Comparison of ENCODE assay signal across 1 cellular context in the genomic region with DNA sequence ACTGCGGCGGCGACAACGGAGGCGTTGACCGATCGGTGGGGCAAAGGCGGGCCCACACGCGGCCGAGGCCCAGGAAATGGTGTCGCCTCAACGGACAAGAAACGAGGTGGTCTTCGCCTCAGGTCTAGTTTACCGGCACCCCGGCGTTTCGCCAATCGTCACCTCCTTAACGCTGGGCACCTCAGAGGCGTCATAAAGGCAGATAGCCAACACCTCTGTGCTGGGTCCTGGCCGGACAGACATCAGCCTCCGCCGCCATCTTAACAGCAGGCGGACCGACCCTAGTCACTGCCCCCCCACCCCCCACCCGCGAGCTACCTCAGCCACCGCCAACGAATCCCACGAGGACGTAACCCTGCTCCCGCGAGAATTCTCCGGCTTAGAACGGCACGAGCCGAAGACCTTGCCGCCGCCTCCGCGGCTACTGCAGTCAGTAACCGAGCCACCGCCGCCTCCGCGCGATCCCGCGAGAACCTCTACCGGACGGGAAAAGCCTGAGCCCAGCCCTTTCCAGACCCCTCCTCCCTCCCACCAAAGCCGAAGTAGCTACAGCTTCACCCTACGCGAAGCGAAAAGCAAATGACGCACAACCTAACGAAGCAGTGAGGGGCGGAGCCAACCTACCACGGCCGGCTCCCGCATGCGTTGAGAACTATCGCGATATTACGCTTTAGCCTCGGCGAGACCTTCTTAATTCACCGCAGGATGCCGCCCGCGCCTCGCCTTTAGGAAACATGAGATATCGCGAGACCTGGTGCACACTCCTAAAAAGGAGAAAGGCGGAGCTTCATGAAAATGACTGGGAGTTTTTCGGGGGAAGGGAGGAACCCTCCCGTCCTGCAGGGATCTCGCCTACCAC.
TF ChIP-seq lines count a peak whose summit lies in the region.

No MANE protein-coding gene starts in this region.

TF ChIP-seq in HEK293, 187 proteins besides CTCF, POLR2A, EP300 and RAD21 (continued from another document):
- TF ChIP-seq, protein P1, sequence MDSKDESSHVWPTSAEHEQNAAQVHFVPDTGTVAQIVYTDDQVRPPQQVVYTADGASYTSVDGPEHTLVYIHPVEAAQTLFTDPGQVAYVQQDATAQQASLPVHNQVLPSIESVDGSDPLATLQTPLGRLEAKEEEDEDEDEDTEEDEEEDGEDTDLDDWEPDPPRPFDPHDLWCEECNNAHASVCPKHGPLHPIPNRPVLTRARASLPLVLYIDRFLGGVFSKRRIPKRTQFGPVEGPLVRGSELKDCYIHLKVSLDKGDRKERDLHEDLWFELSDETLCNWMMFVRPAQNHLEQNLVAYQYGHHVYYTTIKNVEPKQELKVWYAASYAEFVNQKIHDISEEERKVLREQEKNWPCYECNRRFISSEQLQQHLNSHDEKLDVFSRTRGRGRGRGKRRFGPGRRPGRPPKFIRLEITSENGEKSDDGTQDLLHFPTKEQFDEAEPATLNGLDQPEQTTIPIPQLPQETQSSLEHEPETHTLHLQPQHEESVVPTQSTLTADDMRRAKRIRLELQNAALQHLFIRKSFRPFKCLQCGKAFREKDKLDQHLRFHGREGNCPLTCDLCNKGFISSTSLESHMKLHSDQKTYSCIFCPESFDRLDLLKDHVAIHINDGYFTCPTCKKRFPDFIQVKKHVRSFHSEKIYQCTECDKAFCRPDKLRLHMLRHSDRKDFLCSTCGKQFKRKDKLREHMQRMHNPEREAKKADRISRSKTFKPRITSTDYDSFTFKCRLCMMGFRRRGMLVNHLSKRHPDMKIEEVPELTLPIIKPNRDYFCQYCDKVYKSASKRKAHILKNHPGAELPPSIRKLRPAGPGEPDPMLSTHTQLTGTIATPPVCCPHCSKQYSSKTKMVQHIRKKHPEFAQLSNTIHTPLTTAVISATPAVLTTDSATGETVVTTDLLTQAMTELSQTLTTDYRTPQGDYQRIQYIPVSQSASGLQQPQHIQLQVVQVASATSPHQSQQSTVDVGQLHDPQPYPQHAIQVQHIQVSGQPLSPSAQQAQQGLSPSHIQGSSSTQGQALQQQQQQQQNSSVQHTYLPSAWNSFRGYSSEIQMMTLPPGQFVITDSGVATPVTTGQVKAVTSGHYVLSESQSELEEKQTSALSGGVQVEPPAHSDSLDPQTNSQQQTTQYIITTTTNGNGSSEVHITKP (tag by site-specific recombination; IDR thresholded peaks at IDR 0.05), result no peak
- TF ChIP-seq KLF1 (tag by site-specific recombination; IDR thresholded peaks at IDR 0.05) (peak; percentile 25; the same call in 1 of the 2 replicates), YY1 (tag by site-specific recombination; IDR thresholded peaks at IDR 0.05) (peak; percentile 79), KLF10 (tag by site-specific recombination; IDR thresholded peaks at IDR 0.05) (no peak; the same call in 1 of the 2 replicates), ZNF10 (tag by site-specific recombination; IDR thresholded peaks at IDR 0.05) (no peak), ZFHX2 (tag by site-specific recombination; conservative IDR thresholded peaks at IDR 0.05) (peak; percentile 53)
- TF ChIP-seq, protein P2, sequence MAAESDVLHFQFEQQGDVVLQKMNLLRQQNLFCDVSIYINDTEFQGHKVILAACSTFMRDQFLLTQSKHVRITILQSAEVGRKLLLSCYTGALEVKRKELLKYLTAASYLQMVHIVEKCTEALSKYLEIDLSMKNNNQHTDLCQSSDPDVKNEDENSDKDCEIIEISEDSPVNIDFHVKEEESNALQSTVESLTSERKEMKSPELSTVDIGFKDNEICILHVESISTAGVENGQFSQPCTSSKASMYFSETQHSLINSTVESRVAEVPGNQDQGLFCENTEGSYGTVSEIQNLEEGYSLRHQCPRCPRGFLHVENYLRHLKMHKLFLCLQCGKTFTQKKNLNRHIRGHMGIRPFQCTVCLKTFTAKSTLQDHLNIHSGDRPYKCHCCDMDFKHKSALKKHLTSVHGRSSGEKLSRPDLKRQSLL (tag by site-specific recombination; IDR thresholded peaks at IDR 0.05), result no peak
- TF ChIP-seq, protein P3, sequence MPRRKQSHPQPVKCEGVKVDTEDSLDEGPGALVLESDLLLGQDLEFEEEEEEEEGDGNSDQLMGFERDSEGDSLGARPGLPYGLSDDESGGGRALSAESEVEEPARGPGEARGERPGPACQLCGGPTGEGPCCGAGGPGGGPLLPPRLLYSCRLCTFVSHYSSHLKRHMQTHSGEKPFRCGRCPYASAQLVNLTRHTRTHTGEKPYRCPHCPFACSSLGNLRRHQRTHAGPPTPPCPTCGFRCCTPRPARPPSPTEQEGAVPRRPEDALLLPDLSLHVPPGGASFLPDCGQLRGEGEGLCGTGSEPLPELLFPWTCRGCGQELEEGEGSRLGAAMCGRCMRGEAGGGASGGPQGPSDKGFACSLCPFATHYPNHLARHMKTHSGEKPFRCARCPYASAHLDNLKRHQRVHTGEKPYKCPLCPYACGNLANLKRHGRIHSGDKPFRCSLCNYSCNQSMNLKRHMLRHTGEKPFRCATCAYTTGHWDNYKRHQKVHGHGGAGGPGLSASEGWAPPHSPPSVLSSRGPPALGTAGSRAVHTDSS (tag by site-specific recombination; IDR thresholded peaks at IDR 0.05), result no peak
